In genomic region chr7:1695800-1696454, GRCh38 we compare ENCODE assay signal across 1 cellular context.
TF ChIP-seq lines count a peak whose summit lies in the region.

No MANE protein-coding gene starts in this region.

TF ChIP-seq in H1, 55 proteins besides CTCF, POLR2A, EP300 and RAD21 (continued from another document):
- TF ChIP-seq CHD7 (IDR thresholded peaks at IDR 0.05; ENCODE audit: insufficient replicate concordance, low read length) (no peak), EGR1 (IDR thresholded peaks at IDR 0.05; ENCODE audit: borderline replicate concordance, low read depth, low read length) (no peak), ZNF274 (IDR thresholded peaks at IDR 0.05; ENCODE audit: borderline replicate concordance, extremely low read depth, low read length) (no peak), TCF12 (IDR thresholded peaks at IDR 0.05; ENCODE audit: low read depth, low read length) (no peak), TBP (IDR thresholded peaks at IDR 0.05; ENCODE audit: low read depth, low read length) (no peak), E2F6 (IDR thresholded peaks at IDR 0.05) (no peak), BRCA1 (IDR thresholded peaks at IDR 0.05; ENCODE audit: low read depth, low read length) (no peak), RNF2 (IDR thresholded peaks at IDR 0.05; ENCODE audit: borderline replicate concordance, low read depth, low read length, missing control alignments, poor library complexity, severe bottlenecking) (no peak), SIN3A (conservative IDR thresholded peaks at IDR 0.05 in 1 of 2, IDR thresholded peaks at IDR 0.05 in 1 of 2; ENCODE audit: low read depth in 1 of 2, low read length in 2 of 2) (no peak), KDM5A (IDR thresholded peaks at IDR 0.05; ENCODE audit: low read length) (no peak), CTBP2 (IDR thresholded peaks at IDR 0.05; ENCODE audit: borderline replicate concordance, insufficient read depth, insufficient read length, low read length) (no peak), JUN (IDR thresholded peaks at IDR 0.05; ENCODE audit: low read depth, low read length) (no peak), RBBP5 (IDR thresholded peaks at IDR 0.05; ENCODE audit: borderline replicate concordance, low read depth, low read length) (no peak), TAF1 (IDR thresholded peaks at IDR 0.05; ENCODE audit: low read depth, low read length) (no peak), POU5F1 (IDR thresholded peaks at IDR 0.05; ENCODE audit: low read depth, low read length) (no peak), RXRA (IDR thresholded peaks at IDR 0.05; ENCODE audit: insufficient read depth, low read depth, low read length) (no peak), SRF (IDR thresholded peaks at IDR 0.05; ENCODE audit: low read depth, low read length) (no peak), FOSL1 (IDR thresholded peaks at IDR 0.05; ENCODE audit: insufficient read depth, low read depth, low read length) (no peak), CBX8 (IDR thresholded peaks at IDR 0.05; ENCODE audit: borderline replicate concordance, low read depth, low read length) (no peak)
